Comparison of ENCODE assay signal across 14 cellular contexts in genomic region chr7:138527746-138528223, GRCh38.
A peak's percentile ranks its signal among the peaks of the same experiment; 100 is the strongest.
DNase-seq lines count a peak whose midpoint lies in the region; ATAC-seq and TF ChIP-seq lines count a peak whose summit lies in the region.
"Had no signal": no experiment of that assay in that cellular context is flagged by ENCODE, and none has a peak within 500 bp of the region (broad histone marks: within the 10 kb centered on the region; RNA-seq: fewer than 3 reads in every experiment).

No MANE protein-coding gene starts in this region.

- POLR2A ChIA-PET in A673 (lab: Charles Lee; ENCODE audit: low non-redundant PET), result no interaction called here
- POLR2A ChIA-PET in HEK293 (lab: Yijun Ruan, JAX), result no interaction called here

- WGBS in adrenal gland, 4 donors, result 68 to 77% (median 72%) methylated on average over 5 of the region's 5 CpGs

- intact Hi-C loops in A673 (cut with micrococcal nuclease; ENCODE audit: unreplicated experiment), result no loop called here
- intact Hi-C loops in adrenal gland (cut with DNase I), result no loop called here
- intact Hi-C loops in left colon (cut with DNase I, micrococcal nuclease), result no loop called here

- ATAC-seq in GM18868 (IDR thresholded peaks at IDR 0.05; ENCODE audit: unreplicated experiment) (no peak), left colon (no peak), GM21786 (IDR thresholded peaks at IDR 0.05; ENCODE audit: unreplicated experiment) (no peak)
- ATAC-seq: naive thymus-derived CD4-positive, alpha-beta T cell had no signal

- TF ChIP-seq CTCF in A673 (conservative IDR thresholded peaks at IDR 0.05; ENCODE audit: low read depth, low read length) (no peak), HEK293 (tag by site-specific recombination; IDR thresholded peaks at IDR 0.05) (no peak), adrenal gland (IDR thresholded peaks at IDR 0.05) (no peak), fibroblast of villous mesenchyme (IDR thresholded peaks at IDR 0.05; ENCODE audit: insufficient read depth, low read depth, low read length) (no peak)

- CTCF ChIA-PET in A673 (lab: Charles Lee), result no interaction called here
- CTCF ChIA-PET in HEK293 (lab: Yijun Ruan, JAX), result no interaction called here

- H3K36me3 ChIP-seq in A673 (ENCODE audit: insufficient read depth, low read length, poor library complexity, severe bottlenecking) (peaks cover 28% of the 10 kb centered on the region), HEK293 (ENCODE audit: control insufficient read depth in 2 of 2, insufficient read depth in 1 of 2, low read length in 2 of 2) (peaks cover 0 to 49% of the 10 kb centered on the region in 2 experiments; a peak in 1 of 3 replicates), adrenal gland (replicated peaks in 1 of 2) (no peaks in the 10 kb centered on the region)

- peak; percentile 7 for DNase-seq in A673 (ENCODE audit: low spot score)
- peak; percentile 46 to 84 (median 74) for DNase-seq in adrenal gland
- DNase-seq in fibroblast of villous mesenchyme (ENCODE audit: low read depth), result peak; percentile 23
- DNase-seq in NCI-H1105 (lab: John Stamatoyannopoulos, UW), result no peak
- DNase-seq in left colon, result no peak
- DNase-seq: activated naive CD8-positive, alpha-beta T cell treated with anti-CD3 and anti-CD28 coated beads for 36 hours; stimulated activated CD4-positive, alpha-beta T cell treated with anti-CD3 and anti-CD28 coated beads, Interleukin-2, amount 100 ng/mL, for 48 hours had no signal

- H3K4me1 ChIP-seq in A673 (ENCODE audit: insufficient read depth, low read length, poor library complexity, severe bottlenecking) (no peaks in the 10 kb centered on the region), HEK293 (ENCODE audit: control insufficient read depth, insufficient read depth, low read length) (no peaks in the 10 kb centered on the region), adrenal gland (replicated peaks in 1 of 2) (peaks cover 0 to 7% of the 10 kb centered on the region in 2 donors)
- H3K4me1 ChIP-seq: right atrium auricular region, SJSA1, vagina had no signal

- peaks cover 23% of the 10 kb centered on the region for H3K9me3 ChIP-seq in A673 (ENCODE audit: low read depth, low read length, poor library complexity, severe bottlenecking)
- H3K9me3 ChIP-seq in HEK293 (ENCODE audit: control insufficient read depth, insufficient read depth, low read depth, low read length), result no peaks in the 10 kb centered on the region
- H3K9me3 ChIP-seq in adrenal gland (replicated peaks in 1 of 3), result peaks cover 0 to 20% (median 13%) of the 10 kb centered on the region in 3 donors

- TF ChIP-seq POLR2A in adrenal gland (IDR thresholded peaks at IDR 0.05), result no peak

- no peaks in the 10 kb centered on the region for H3K27me3 ChIP-seq in A673 (replicated peaks; ENCODE audit: insufficient read depth, low read depth, low read length, poor library complexity)
- no peaks in the 10 kb centered on the region for H3K27me3 ChIP-seq in adrenal gland
- H3K27me3 ChIP-seq: right atrium auricular region, SJSA1, vagina had no signal

- no peak overlapping the region for H3K4me3 ChIP-seq in A673 (ENCODE audit: low read depth, low read length, poor library complexity, severe bottlenecking)
- no peak overlapping the region for H3K4me3 ChIP-seq in HEK293 (ENCODE audit: low read depth, low read length)
- no peak overlapping the region for H3K4me3 ChIP-seq in adrenal gland
- no peak overlapping the region for H3K4me3 ChIP-seq in fibroblast of villous mesenchyme (ENCODE audit: low read depth, low read length)
- H3K4me3 ChIP-seq: right atrium auricular region, SJSA1, vagina had no signal

- no TSS peak for BruUV-seq in A673 (replicated peaks; lab: Mats Ljungman, UMichigan)

- no peak overlapping the region for H3K27ac ChIP-seq in A673 (ENCODE audit: low read depth, low read length, poor library complexity, severe bottlenecking)
- H3K27ac ChIP-seq in HEK293 (ENCODE audit: extremely low read depth, low read depth, low read length), result no peak overlapping the region
- H3K27ac ChIP-seq in adrenal gland, result peak overlapping the region in 3 of 5 donors; percentile 19 to 48 (median 43)
- H3K27ac ChIP-seq: right atrium auricular region, SJSA1, vagina had no signal

TF ChIP-seq in HEK293, 187 proteins besides CTCF, POLR2A, EP300 and RAD21 (continues in another document):
- TF ChIP-seq ZNF112 (tag by site-specific recombination; IDR thresholded peaks at IDR 0.05), result no peak
- no peak for TF ChIP-seq ZNF132 (tag by site-specific recombination; IDR thresholded peaks at IDR 0.05; ENCODE audit: borderline replicate concordance)
- 0 out of 2 replicates have a peak, but pooled peaks have one; percentile 32 for TF ChIP-seq ZNF513 (tag by site-specific recombination; IDR thresholded peaks at IDR 0.05)
- TF ChIP-seq TCF7L2 (IDR thresholded peaks at IDR 0.05; ENCODE audit: borderline replicate concordance, low read depth, low read length), result no peak
- TF ChIP-seq ZNF202 (tag by site-specific recombination; IDR thresholded peaks at IDR 0.05; ENCODE audit: borderline replicate concordance), result no peak
- no peak for TF ChIP-seq OSR2 (tag by site-specific recombination; IDR thresholded peaks at IDR 0.05)
- no peak for TF ChIP-seq ZNF341 (tag by site-specific recombination; IDR thresholded peaks at IDR 0.05; ENCODE audit: low read depth)
- no peak for TF ChIP-seq ATF2 (tag by site-specific recombination; IDR thresholded peaks at IDR 0.05; ENCODE audit: low read depth)
- no peak for TF ChIP-seq KLF9 (tag by site-specific recombination; IDR thresholded peaks at IDR 0.05; ENCODE audit: low read depth)
- TF ChIP-seq ZNF280D (tag by site-specific recombination; IDR thresholded peaks at IDR 0.05), result peak; percentile 98

Comparison
In these comparisons a context has a peak if more than half of its experiments do, and no peak if none do; other contexts are left out.
1. DNase-seq: peak in A673 (single experiment), adrenal gland (7 of 7) and fibroblast of villous mesenchyme (single experiment); none in NCI-H1105 (single experiment) and left colon (0 of 2).
2. H3K27ac ChIP-seq: peak in adrenal gland (3 of 5); none in A673 (single experiment) and HEK293 (single experiment).